26 cellular contexts compared by ENCODE assay signal in the genomic region with DNA sequence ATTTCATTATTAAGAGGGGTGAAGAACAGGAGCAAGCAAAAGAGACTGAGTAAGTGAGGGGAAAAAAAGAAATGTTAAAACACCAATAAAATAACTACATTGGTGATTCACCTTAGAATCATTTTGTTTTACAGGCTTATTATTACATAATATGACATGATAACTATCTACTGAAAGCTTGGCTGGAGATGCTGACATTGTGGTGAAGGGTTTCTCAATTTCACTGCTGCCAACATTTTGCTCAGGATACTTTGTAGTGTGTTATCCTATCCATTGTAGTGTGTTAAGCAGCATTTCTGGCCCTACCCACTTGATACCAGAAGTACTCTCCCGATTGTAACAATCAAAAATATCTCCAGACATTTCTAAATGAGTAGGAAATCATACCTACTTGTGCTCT.
A peak's percentile ranks its signal among the peaks of the same experiment; 100 is the strongest.
DNase-seq lines count a peak whose midpoint lies in the region; ATAC-seq and TF ChIP-seq lines count a peak whose summit lies in the region.
"Had no signal": no experiment of that assay in that cellular context is flagged by ENCODE, and none has a peak within 500 bp of the region (broad histone marks: within the 10 kb centered on the region; RNA-seq: fewer than 3 reads in every experiment).

No MANE protein-coding gene starts in this region.

- H3K9me3 Mint-ChIP-seq in activated T-helper 1 cell treated with anti-CD3 and anti-CD28 coated beads, Interleukin-12 subunit alpha, Interleukin-12 subunit beta, Interleukin-2, Interleukin-4 antibody, amounts not matched to agents 30 ng/mL and 10 ng/mL and 1 ng/mL, durations not matched to agents 14 hours and 24 hours and 36 hours = no peaks in the 10 kb centered on the region
- H3K9me3 Mint-ChIP-seq: neural progenitor cell had no signal

- H3K27ac ChIP-seq in brain microvascular endothelial cell (no peak overlapping the region), dorsolateral prefrontal cortex (no peak overlapping the region), left lung (no peak overlapping the region)
- H3K27ac ChIP-seq: neural progenitor cell, parathyroid adenoma, Peyer's patch, SJSA1 had no signal

- no peak for ATAC-seq in left lung
- ATAC-seq: K562, right cardiac atrium had no signal

- H3K27ac Mint-ChIP-seq in activated T-helper 1 cell treated with anti-CD3 and anti-CD28 coated beads, Interleukin-12 subunit alpha, Interleukin-12 subunit beta, Interleukin-2, Interleukin-4 antibody, amounts not matched to agents 30 ng/mL and 10 ng/mL and 1 ng/mL, durations not matched to agents 14 hours and 24 hours and 36 hours = no peak overlapping the region
- H3K27ac Mint-ChIP-seq: activated naive CD8-positive, alpha-beta T cell treated with anti-CD3 and anti-CD28 coated beads for 36 hours; neural progenitor cell had no signal

- H3K27me3 Mint-ChIP-seq in activated T-helper 1 cell treated with anti-CD3 and anti-CD28 coated beads, Interleukin-12 subunit alpha, Interleukin-12 subunit beta, Interleukin-2, Interleukin-4 antibody, amounts not matched to agents 30 ng/mL and 10 ng/mL and 1 ng/mL, durations not matched to agents 14 hours and 24 hours and 36 hours (ENCODE audit: insufficient read depth) = no peaks in the 10 kb centered on the region
- H3K27me3 Mint-ChIP-seq: activated naive CD8-positive, alpha-beta T cell treated with anti-CD3 and anti-CD28 coated beads for 36 hours had no signal

- H3K27me3 ChIP-seq in brain microvascular endothelial cell (replicated peaks) (no peaks in the 10 kb centered on the region), dorsolateral prefrontal cortex (no peaks in the 10 kb centered on the region), left lung (no peaks in the 10 kb centered on the region)
- H3K27me3 ChIP-seq: BE2C, neural progenitor cell, Peyer's patch, SJSA1 had no signal

- H3K4me1 Mint-ChIP-seq in activated T-helper 1 cell treated with anti-CD3 and anti-CD28 coated beads, Interleukin-12 subunit alpha, Interleukin-12 subunit beta, Interleukin-2, Interleukin-4 antibody, amounts not matched to agents 30 ng/mL and 10 ng/mL and 1 ng/mL, durations not matched to agents 14 hours and 24 hours and 36 hours (ENCODE audit: low read depth) = no peaks in the 10 kb centered on the region
- H3K4me1 Mint-ChIP-seq: activated naive CD8-positive, alpha-beta T cell treated with anti-CD3 and anti-CD28 coated beads for 36 hours had no signal

- DNase-seq in ELR (ENCODE audit: low read depth) = peak; percentile 67
- peak; percentile 85 for DNase-seq in NCI-H226
- peak; percentile 22 for DNase-seq in brain microvascular endothelial cell
- peak; percentile 6 for DNase-seq in fibroblast of villous mesenchyme (ENCODE audit: low read depth)
- DNase-seq in dorsolateral prefrontal cortex = no peak
- no peak for DNase-seq in activated T-helper 1 cell treated with anti-CD3 and anti-CD28 coated beads, Interleukin-12 subunit alpha, Interleukin-12 subunit beta, Interleukin-2, Interleukin-4 antibody, amounts not matched to agents 30 ng/mL and 10 ng/mL and 1 ng/mL, durations not matched to agents 14 hours and 24 hours and 36 hours (ENCODE audit: low spot score)
- no peak for DNase-seq in left lung
- DNase-seq in GM10266 (ENCODE audit: extremely low spot score) = no peak
- DNase-seq: activated CD4-positive, alpha-beta T cell treated with anti-CD3 and anti-CD28 coated beads for 1 hour; activated effector memory CD4-positive, alpha-beta T cell treated with Interleukin-2 at 50 U/mL for 16 hours; activated naive CD8-positive, alpha-beta T cell treated with anti-CD3 and anti-CD28 coated beads for 36 hours; activated T-cell treated with anti-CD3 and anti-CD28 coated beads for 4 hours; BE2C; mesenchymal stem cell; NCI-H1694; NCI-H2171; NCI-H526 treated with DMSO at 0.1 percent for 48 hours; Peyer's patch; right cardiac atrium; stimulated activated CD4-positive, alpha-beta T cell treated with anti-CD3 and anti-CD28 coated beads, Interleukin-4, amount 100 ng/mL, for 1 hour; T-helper 1 cell; trophoblast cell had no signal

- no peaks in the 10 kb centered on the region for H3K36me3 ChIP-seq in brain microvascular endothelial cell (replicated peaks)
- H3K36me3 ChIP-seq in left lung = no peaks in the 10 kb centered on the region
- H3K36me3 ChIP-seq: BE2C, neural progenitor cell, Peyer's patch, SJSA1 had no signal

- H3K4me3 Mint-ChIP-seq in activated T-helper 1 cell treated with anti-CD3 and anti-CD28 coated beads, Interleukin-12 subunit alpha, Interleukin-12 subunit beta, Interleukin-2, Interleukin-4 antibody, amounts not matched to agents 30 ng/mL and 10 ng/mL and 1 ng/mL, durations not matched to agents 14 hours and 24 hours and 36 hours = no peak overlapping the region
- H3K4me3 Mint-ChIP-seq: activated naive CD8-positive, alpha-beta T cell treated with anti-CD3 and anti-CD28 coated beads for 36 hours; neural progenitor cell had no signal

- no peaks in the 10 kb centered on the region for H3K36me3 Mint-ChIP-seq in activated T-helper 1 cell treated with anti-CD3 and anti-CD28 coated beads, Interleukin-12 subunit alpha, Interleukin-12 subunit beta, Interleukin-2, Interleukin-4 antibody, amounts not matched to agents 30 ng/mL and 10 ng/mL and 1 ng/mL, durations not matched to agents 14 hours and 24 hours and 36 hours (ENCODE audit: low read depth)
- H3K36me3 Mint-ChIP-seq: activated naive CD8-positive, alpha-beta T cell treated with anti-CD3 and anti-CD28 coated beads for 36 hours; neural progenitor cell had no signal

- intact Hi-C loops in dorsolateral prefrontal cortex (cut with DNase I) = no loop called here
- intact Hi-C loops in activated T-helper 1 cell treated with anti-CD3 and anti-CD28 coated beads, Interleukin-12 subunit alpha, Interleukin-12 subunit beta, Interleukin-2, Interleukin-4 antibody, amounts not matched to agents 30 ng/mL and 10 ng/mL and 1 ng/mL, durations not matched to agents 14 hours and 24 hours and 36 hours (cut with micrococcal nuclease) = no loop called here
- intact Hi-C loops in left lung (cut with DNase I) = no loop called here

- no peak overlapping the region for H3K4me3 ChIP-seq in brain microvascular endothelial cell (ENCODE audit: low read depth, low read length)
- H3K4me3 ChIP-seq in fibroblast of villous mesenchyme (ENCODE audit: low read depth, low read length) = no peak overlapping the region
- H3K4me3 ChIP-seq in dorsolateral prefrontal cortex = no peak overlapping the region
- no peak overlapping the region for H3K4me3 ChIP-seq in left lung
- H3K4me3 ChIP-seq: K562, neural progenitor cell, Peyer's patch, SJSA1 had no signal

- no peaks in the 10 kb centered on the region for H3K9me3 ChIP-seq in left lung
- H3K9me3 ChIP-seq: BE2C, Peyer's patch, SJSA1 had no signal

- TF ChIP-seq CTCF in brain microvascular endothelial cell (IDR thresholded peaks at IDR 0.05; ENCODE audit: low read depth, low read length, missing control alignments) (no peak), fibroblast of villous mesenchyme (IDR thresholded peaks at IDR 0.05; ENCODE audit: insufficient read depth, low read depth, low read length) (no peak), dorsolateral prefrontal cortex (IDR thresholded peaks at IDR 0.05 in 54 of 56, conservative IDR thresholded peaks at IDR 0.05 in 2 of 56; ENCODE audit: low read depth in 1 of 56, partially characterized antibody in 56 of 56) (no peak), left lung (IDR thresholded peaks at IDR 0.05) (no peak), GM10266 (IDR thresholded peaks at IDR 0.05; ENCODE audit: control insufficient read depth, insufficient read depth, low read depth, missing control alignments) (no peak)

- in situ Hi-C loops in brain microvascular endothelial cell (cut with HindIII; ENCODE audit: low pct_ligation_motif_present, low sequenced_read_pairs) = no loop called here

- H3K4me1 ChIP-seq in left lung = no peaks in the 10 kb centered on the region
- H3K4me1 ChIP-seq: BE2C, neural progenitor cell, parathyroid adenoma, Peyer's patch, SJSA1 had no signal

Comparison
In these comparisons a context has a peak if more than half of its experiments do, and no peak if none do; other contexts are left out.
1. DNase-seq: peak in ELR (single experiment), NCI-H226 (single experiment), brain microvascular endothelial cell (single experiment) and fibroblast of villous mesenchyme (single experiment); none in dorsolateral prefrontal cortex (0 of 10), activated T-helper 1 cell treated with anti-CD3 and anti-CD28 coated beads, Interleukin-12 subunit alpha, Interleukin-12 subunit beta, Interleukin-2, Interleukin-4 antibody, amounts not matched to agents 30 ng/mL and 10 ng/mL and 1 ng/mL, durations not matched to agents 14 hours and 24 hours and 36 hours (single experiment), left lung (0 of 2) and GM10266 (single experiment).